In genomic region chr22:38827510-38827909, GRCh38 we compare ENCODE assay signal across 31 cellular contexts.
"Had no signal": no experiment of that assay in that cellular context is flagged by ENCODE, and none has a peak within 500 bp of the region (broad histone marks: within the 10 kb centered on the region; RNA-seq: fewer than 3 reads in every experiment).

No MANE protein-coding gene starts in this region.

- DNase-seq: Karpas-422, Kasumi-1, MG63, MM.1S, MV-4-11, NCI-H1048, NCI-H1092, NCI-H1105, NCI-H1105 treated with DMSO at 0.1 percent for 48 hours, NCI-H1417, NCI-H1417 treated with DMSO at 0.1 percent for 48 hours, NCI-H1436, NCI-H1436 treated with DMSO at 0.1 percent for 48 hours, NCI-H146, NCI-H1694, NCI-H1694 treated with DMSO at 0.1 percent for 48 hours, NCI-H187, NCI-H187 treated with DMSO at 0.1 percent for 48 hours, NCI-H1930, NCI-H2029, NCI-H2029 treated with DMSO at 0.1 percent for 48 hours, NCI-H2081, NCI-H2081 treated with DMSO at 0.1 percent for 48 hours, NCI-H2107, NCI-H2171, NCI-H2171 treated with DMSO at 0.1 percent for 48 hours, NCI-H2227 treated with DMSO at 0.1 percent for 48 hours, NCI-H226, NCI-H345, NCI-H510A, NCI-H510A treated with DMSO at 0.1 percent for 48 hours had no signal

- H3K27me3 ChIP-seq: MG63 had no signal

- H3K4me3 ChIP-seq: MG63 had no signal

- H3K36me3 ChIP-seq: MG63 had no signal

- H3K9me3 ChIP-seq: MG63 had no signal
